Comparison of ENCODE assay signal across 1 cellular context in the genomic region with DNA sequence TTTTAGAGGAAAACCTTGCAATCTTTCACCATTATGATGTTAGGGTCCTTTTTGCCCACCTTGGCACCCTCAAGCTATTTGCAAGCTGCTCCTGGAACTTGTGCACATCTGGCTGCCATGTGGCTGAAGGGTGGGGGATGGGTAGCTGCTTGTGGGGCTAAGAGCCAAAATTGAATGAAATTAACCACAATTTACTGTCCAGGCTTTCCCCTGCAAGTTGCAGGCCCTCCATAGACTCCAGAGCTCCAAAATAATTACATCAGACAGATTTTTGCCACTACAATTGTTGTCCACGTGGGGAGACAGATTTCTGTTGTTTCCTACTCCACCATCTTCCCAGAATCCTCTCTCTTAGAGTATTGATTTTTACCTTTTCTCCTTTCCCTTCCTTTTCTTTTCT.
A peak's percentile ranks its signal among the peaks of the same experiment; 100 is the strongest.
TF ChIP-seq lines count a peak whose summit lies in the region.

No MANE protein-coding gene starts in this region.

TF ChIP-seq in SK-N-SH, 30 proteins besides CTCF, POLR2A, EP300 and RAD21:
- no peak for TF ChIP-seq FOSL2 (IDR thresholded peaks at IDR 0.05; ENCODE audit: borderline replicate concordance, low read depth)
- TF ChIP-seq SIN3A (IDR thresholded peaks at IDR 0.05; ENCODE audit: borderline replicate concordance, low read depth, low read length): peak; percentile 75; the same call in 1 of the 2 replicates
- no peak for TF ChIP-seq TAF1 (IDR thresholded peaks at IDR 0.05; ENCODE audit: borderline replicate concordance, low read depth, low read length)
- no peak for TF ChIP-seq YY1 (IDR thresholded peaks at IDR 0.05; ENCODE audit: low read depth)
- TF ChIP-seq CHD2 (IDR thresholded peaks at IDR 0.05; ENCODE audit: low read length, partially characterized antibody): peak; percentile 98
- TF ChIP-seq MXI1 (IDR thresholded peaks at IDR 0.05; ENCODE audit: low read depth, low read length): peak; percentile 94
- TF ChIP-seq, protein P1, sequence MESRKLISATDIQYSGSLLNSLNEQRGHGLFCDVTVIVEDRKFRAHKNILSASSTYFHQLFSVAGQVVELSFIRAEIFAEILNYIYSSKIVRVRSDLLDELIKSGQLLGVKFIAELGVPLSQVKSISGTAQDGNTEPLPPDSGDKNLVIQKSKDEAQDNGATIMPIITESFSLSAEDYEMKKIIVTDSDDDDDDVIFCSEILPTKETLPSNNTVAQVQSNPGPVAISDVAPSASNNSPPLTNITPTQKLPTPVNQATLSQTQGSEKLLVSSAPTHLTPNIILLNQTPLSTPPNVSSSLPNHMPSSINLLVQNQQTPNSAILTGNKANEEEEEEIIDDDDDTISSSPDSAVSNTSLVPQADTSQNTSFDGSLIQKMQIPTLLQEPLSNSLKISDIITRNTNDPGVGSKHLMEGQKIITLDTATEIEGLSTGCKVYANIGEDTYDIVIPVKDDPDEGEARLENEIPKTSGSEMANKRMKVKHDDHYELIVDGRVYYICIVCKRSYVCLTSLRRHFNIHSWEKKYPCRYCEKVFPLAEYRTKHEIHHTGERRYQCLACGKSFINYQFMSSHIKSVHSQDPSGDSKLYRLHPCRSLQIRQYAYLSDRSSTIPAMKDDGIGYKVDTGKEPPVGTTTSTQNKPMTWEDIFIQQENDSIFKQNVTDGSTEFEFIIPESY (IDR thresholded peaks at IDR 0.05; ENCODE audit: borderline replicate concordance, low read depth): no peak
- TF ChIP-seq, protein P2, sequence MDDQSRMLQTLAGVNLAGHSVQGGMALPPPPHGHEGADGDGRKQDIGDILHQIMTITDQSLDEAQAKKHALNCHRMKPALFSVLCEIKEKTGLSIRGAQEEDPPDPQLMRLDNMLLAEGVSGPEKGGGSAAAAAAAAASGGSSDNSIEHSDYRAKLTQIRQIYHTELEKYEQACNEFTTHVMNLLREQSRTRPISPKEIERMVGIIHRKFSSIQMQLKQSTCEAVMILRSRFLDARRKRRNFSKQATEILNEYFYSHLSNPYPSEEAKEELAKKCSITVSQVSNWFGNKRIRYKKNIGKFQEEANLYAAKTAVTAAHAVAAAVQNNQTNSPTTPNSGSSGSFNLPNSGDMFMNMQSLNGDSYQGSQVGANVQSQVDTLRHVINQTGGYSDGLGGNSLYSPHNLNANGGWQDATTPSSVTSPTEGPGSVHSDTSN (IDR thresholded peaks at IDR 0.05): peak; percentile 69
- no peak for TF ChIP-seq ELF1 (IDR thresholded peaks at IDR 0.05)
- peak; percentile 97 for TF ChIP-seq TCF12 (IDR thresholded peaks at IDR 0.05)
- TF ChIP-seq, protein P3, sequence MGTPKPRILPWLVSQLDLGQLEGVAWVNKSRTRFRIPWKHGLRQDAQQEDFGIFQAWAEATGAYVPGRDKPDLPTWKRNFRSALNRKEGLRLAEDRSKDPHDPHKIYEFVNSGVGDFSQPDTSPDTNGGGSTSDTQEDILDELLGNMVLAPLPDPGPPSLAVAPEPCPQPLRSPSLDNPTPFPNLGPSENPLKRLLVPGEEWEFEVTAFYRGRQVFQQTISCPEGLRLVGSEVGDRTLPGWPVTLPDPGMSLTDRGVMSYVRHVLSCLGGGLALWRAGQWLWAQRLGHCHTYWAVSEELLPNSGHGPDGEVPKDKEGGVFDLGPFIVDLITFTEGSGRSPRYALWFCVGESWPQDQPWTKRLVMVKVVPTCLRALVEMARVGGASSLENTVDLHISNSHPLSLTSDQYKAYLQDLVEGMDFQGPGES (IDR thresholded peaks at IDR 0.05; ENCODE audit: low read depth, low read length): no peak
- TF ChIP-seq FOXM1 (IDR thresholded peaks at IDR 0.05; ENCODE audit: low read depth): no peak
- peak; percentile 71 for TF ChIP-seq NFIC (IDR thresholded peaks at IDR 0.05; ENCODE audit: borderline replicate concordance)
- TF ChIP-seq GATA2 (CRISPR knock-in tag; IDR thresholded peaks at IDR 0.05): peak; percentile 48; the same call in 1 of the 2 replicates
- peak; percentile 70 for TF ChIP-seq POLR2AphosphoS5 (IDR thresholded peaks at IDR 0.05; ENCODE audit: low read depth, low read length)
- no peak for TF ChIP-seq RFX5 (IDR thresholded peaks at IDR 0.05; ENCODE audit: low read length)
- TF ChIP-seq NRF1 (IDR thresholded peaks at IDR 0.05; ENCODE audit: low read depth, low read length): no peak
- TF ChIP-seq, protein P4, sequence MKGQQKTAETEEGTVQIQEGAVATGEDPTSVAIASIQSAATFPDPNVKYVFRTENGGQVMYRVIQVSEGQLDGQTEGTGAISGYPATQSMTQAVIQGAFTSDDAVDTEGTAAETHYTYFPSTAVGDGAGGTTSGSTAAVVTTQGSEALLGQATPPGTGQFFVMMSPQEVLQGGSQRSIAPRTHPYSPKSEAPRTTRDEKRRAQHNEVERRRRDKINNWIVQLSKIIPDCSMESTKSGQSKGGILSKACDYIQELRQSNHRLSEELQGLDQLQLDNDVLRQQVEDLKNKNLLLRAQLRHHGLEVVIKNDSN (IDR thresholded peaks at IDR 0.05; ENCODE audit: borderline replicate concordance, low read depth): no peak
- no peak for TF ChIP-seq MEF2A (IDR thresholded peaks at IDR 0.05; ENCODE audit: borderline replicate concordance, low read depth)
- TF ChIP-seq, protein P5, sequence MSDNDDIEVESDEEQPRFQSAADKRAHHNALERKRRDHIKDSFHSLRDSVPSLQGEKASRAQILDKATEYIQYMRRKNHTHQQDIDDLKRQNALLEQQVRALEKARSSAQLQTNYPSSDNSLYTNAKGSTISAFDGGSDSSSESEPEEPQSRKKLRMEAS (IDR thresholded peaks at IDR 0.05; ENCODE audit: low read depth): peak; percentile 99
- TF ChIP-seq RCOR1 (IDR thresholded peaks at IDR 0.05; ENCODE audit: low read length): peak; percentile 95
- TF ChIP-seq GABPA (IDR thresholded peaks at IDR 0.05; ENCODE audit: low read depth): no peak
- TF ChIP-seq, protein P6, sequence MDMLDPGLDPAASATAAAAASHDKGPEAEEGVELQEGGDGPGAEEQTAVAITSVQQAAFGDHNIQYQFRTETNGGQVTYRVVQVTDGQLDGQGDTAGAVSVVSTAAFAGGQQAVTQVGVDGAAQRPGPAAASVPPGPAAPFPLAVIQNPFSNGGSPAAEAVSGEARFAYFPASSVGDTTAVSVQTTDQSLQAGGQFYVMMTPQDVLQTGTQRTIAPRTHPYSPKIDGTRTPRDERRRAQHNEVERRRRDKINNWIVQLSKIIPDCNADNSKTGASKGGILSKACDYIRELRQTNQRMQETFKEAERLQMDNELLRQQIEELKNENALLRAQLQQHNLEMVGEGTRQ (IDR thresholded peaks at IDR 0.05; ENCODE audit: borderline replicate concordance, low read depth, low read length): no peak
- no peak for TF ChIP-seq JUND (IDR thresholded peaks at IDR 0.05)
- TF ChIP-seq RXRA (IDR thresholded peaks at IDR 0.05; ENCODE audit: borderline replicate concordance, low read depth): no peak
- TF ChIP-seq, protein P7, sequence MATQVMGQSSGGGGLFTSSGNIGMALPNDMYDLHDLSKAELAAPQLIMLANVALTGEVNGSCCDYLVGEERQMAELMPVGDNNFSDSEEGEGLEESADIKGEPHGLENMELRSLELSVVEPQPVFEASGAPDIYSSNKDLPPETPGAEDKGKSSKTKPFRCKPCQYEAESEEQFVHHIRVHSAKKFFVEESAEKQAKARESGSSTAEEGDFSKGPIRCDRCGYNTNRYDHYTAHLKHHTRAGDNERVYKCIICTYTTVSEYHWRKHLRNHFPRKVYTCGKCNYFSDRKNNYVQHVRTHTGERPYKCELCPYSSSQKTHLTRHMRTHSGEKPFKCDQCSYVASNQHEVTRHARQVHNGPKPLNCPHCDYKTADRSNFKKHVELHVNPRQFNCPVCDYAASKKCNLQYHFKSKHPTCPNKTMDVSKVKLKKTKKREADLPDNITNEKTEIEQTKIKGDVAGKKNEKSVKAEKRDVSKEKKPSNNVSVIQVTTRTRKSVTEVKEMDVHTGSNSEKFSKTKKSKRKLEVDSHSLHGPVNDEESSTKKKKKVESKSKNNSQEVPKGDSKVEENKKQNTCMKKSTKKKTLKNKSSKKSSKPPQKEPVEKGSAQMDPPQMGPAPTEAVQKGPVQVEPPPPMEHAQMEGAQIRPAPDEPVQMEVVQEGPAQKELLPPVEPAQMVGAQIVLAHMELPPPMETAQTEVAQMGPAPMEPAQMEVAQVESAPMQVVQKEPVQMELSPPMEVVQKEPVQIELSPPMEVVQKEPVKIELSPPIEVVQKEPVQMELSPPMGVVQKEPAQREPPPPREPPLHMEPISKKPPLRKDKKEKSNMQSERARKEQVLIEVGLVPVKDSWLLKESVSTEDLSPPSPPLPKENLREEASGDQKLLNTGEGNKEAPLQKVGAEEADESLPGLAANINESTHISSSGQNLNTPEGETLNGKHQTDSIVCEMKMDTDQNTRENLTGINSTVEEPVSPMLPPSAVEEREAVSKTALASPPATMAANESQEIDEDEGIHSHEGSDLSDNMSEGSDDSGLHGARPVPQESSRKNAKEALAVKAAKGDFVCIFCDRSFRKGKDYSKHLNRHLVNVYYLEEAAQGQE (IDR thresholded peaks at IDR 0.05; ENCODE audit: low read depth, low read length): no peak; the same call in 1 of the 2 replicates
- TF ChIP-seq EZH2phosphoT487 (IDR thresholded peaks at IDR 0.05; ENCODE audit: borderline replicate concordance, low read depth): no peak
- TF ChIP-seq SMC3 (IDR thresholded peaks at IDR 0.05; ENCODE audit: low read depth, low read length): no peak
- peak; percentile 32; the same call in 1 of the 2 replicates for TF ChIP-seq FOXJ3 (CRISPR knock-in tag; IDR thresholded peaks at IDR 0.05)
- TF ChIP-seq TEAD4 (IDR thresholded peaks at IDR 0.05; ENCODE audit: borderline replicate concordance, insufficient read depth): no peak
